2 cellular contexts compared by ENCODE assay signal in the genomic region with DNA sequence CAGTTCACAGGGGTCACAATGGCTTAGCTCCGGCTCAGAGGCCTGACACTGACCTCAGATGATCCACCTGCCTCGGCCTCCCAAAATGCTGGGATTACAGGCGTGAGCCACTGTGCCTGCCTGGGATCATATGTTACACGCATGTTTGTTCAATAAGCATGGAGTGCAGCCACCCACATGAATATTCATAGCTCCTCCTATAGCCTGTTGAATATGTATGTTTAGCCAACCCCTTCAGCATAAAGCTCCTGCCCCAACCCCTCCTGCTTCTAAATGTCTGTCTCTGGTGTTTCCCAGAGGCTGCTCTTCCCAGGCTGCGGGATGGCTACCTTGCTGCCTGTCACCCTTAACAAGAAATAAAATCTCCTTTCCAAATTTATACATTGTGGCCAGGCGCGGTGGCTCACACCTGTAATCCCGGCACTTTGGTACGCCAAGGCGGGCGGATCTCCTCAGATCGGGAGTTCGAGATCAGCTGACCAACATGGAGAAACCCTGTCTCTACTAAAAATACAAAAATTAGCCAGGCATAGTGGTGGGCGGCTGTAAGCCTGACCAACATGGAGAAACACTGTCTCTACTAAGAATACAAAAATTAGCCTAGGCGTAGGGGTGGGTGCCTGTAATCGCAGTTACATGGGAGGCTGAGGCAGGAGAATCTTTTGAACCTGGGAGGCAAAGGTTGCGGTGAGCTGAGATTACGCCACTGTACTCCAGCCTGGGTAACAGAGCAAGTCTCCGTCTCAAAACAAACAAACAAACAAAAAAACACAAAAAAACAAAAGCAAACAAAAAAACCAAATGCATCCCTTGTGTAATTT.
TF ChIP-seq lines count a peak whose summit lies in the region.

No MANE protein-coding gene starts in this region.

TF ChIP-seq in SK-N-SH, 30 proteins besides CTCF, POLR2A, EP300 and RAD21 (continued from another document):
- TF ChIP-seq, protein P1, sequence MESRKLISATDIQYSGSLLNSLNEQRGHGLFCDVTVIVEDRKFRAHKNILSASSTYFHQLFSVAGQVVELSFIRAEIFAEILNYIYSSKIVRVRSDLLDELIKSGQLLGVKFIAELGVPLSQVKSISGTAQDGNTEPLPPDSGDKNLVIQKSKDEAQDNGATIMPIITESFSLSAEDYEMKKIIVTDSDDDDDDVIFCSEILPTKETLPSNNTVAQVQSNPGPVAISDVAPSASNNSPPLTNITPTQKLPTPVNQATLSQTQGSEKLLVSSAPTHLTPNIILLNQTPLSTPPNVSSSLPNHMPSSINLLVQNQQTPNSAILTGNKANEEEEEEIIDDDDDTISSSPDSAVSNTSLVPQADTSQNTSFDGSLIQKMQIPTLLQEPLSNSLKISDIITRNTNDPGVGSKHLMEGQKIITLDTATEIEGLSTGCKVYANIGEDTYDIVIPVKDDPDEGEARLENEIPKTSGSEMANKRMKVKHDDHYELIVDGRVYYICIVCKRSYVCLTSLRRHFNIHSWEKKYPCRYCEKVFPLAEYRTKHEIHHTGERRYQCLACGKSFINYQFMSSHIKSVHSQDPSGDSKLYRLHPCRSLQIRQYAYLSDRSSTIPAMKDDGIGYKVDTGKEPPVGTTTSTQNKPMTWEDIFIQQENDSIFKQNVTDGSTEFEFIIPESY (IDR thresholded peaks at IDR 0.05; ENCODE audit: borderline replicate concordance, low read depth) = no peak
- no peak for TF ChIP-seq FOXJ3 (CRISPR knock-in tag; IDR thresholded peaks at IDR 0.05)
- TF ChIP-seq, protein P2, sequence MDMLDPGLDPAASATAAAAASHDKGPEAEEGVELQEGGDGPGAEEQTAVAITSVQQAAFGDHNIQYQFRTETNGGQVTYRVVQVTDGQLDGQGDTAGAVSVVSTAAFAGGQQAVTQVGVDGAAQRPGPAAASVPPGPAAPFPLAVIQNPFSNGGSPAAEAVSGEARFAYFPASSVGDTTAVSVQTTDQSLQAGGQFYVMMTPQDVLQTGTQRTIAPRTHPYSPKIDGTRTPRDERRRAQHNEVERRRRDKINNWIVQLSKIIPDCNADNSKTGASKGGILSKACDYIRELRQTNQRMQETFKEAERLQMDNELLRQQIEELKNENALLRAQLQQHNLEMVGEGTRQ (IDR thresholded peaks at IDR 0.05; ENCODE audit: borderline replicate concordance, low read depth, low read length) = no peak
- no peak for TF ChIP-seq RFX5 (IDR thresholded peaks at IDR 0.05; ENCODE audit: low read length)
- TF ChIP-seq TAF1 (IDR thresholded peaks at IDR 0.05; ENCODE audit: borderline replicate concordance, low read depth, low read length) = no peak
- no peak for TF ChIP-seq ELF1 (IDR thresholded peaks at IDR 0.05)
- TF ChIP-seq REST (IDR thresholded peaks at IDR 0.05; ENCODE audit: low read depth, low read length) = no peak
TF ChIP-seq in SK-N-SH: peak in this region for 0.

TF ChIP-seq in SK-N-SH treated with all-trans-retinoic acid at 6 μM for 48 hours, 23 proteins besides CTCF, POLR2A, EP300 and RAD21 (continued from another document):
- TF ChIP-seq, protein P3, sequence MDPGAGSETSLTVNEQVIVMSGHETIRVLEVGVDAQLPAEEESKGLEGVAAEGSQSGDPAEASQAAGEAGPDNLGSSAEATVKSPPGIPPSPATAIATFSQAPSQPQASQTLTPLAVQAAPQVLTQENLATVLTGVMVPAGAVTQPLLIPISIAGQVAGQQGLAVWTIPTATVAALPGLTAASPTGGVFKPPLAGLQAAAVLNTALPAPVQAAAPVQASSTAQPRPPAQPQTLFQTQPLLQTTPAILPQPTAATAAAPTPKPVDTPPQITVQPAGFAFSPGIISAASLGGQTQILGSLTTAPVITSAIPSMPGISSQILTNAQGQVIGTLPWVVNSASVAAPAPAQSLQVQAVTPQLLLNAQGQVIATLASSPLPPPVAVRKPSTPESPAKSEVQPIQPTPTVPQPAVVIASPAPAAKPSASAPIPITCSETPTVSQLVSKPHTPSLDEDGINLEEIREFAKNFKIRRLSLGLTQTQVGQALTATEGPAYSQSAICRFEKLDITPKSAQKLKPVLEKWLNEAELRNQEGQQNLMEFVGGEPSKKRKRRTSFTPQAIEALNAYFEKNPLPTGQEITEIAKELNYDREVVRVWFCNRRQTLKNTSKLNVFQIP (CRISPR knock-in tag; IDR thresholded peaks at IDR 0.05; ENCODE audit: borderline replicate concordance, low read depth) = no peak
- TF ChIP-seq ZFP30 (CRISPR knock-in tag; IDR thresholded peaks at IDR 0.05) (no peak), RARB (CRISPR knock-in tag; IDR thresholded peaks at IDR 0.05) (no peak), GLIS3 (CRISPR knock-in tag; IDR thresholded peaks at IDR 0.05) (no peak), ZFP3 (CRISPR knock-in tag; IDR thresholded peaks at IDR 0.05) (no peak), ZNF8 (CRISPR knock-in tag; IDR thresholded peaks at IDR 0.05) (no peak), CSRNP3 (CRISPR knock-in tag; IDR thresholded peaks at IDR 0.05) (no peak), ZNF565 (CRISPR knock-in tag; conservative IDR thresholded peaks at IDR 0.05; ENCODE audit: low read depth) (no peak), ISL1 (CRISPR knock-in tag; IDR thresholded peaks at IDR 0.05) (no peak), CSDC2 (CRISPR knock-in tag; IDR thresholded peaks at IDR 0.05) (no peak), ZC3H10 (CRISPR knock-in tag; IDR thresholded peaks at IDR 0.05) (no peak), OSR1 (CRISPR knock-in tag; IDR thresholded peaks at IDR 0.05) (no peak)
- TF ChIP-seq, protein P4, sequence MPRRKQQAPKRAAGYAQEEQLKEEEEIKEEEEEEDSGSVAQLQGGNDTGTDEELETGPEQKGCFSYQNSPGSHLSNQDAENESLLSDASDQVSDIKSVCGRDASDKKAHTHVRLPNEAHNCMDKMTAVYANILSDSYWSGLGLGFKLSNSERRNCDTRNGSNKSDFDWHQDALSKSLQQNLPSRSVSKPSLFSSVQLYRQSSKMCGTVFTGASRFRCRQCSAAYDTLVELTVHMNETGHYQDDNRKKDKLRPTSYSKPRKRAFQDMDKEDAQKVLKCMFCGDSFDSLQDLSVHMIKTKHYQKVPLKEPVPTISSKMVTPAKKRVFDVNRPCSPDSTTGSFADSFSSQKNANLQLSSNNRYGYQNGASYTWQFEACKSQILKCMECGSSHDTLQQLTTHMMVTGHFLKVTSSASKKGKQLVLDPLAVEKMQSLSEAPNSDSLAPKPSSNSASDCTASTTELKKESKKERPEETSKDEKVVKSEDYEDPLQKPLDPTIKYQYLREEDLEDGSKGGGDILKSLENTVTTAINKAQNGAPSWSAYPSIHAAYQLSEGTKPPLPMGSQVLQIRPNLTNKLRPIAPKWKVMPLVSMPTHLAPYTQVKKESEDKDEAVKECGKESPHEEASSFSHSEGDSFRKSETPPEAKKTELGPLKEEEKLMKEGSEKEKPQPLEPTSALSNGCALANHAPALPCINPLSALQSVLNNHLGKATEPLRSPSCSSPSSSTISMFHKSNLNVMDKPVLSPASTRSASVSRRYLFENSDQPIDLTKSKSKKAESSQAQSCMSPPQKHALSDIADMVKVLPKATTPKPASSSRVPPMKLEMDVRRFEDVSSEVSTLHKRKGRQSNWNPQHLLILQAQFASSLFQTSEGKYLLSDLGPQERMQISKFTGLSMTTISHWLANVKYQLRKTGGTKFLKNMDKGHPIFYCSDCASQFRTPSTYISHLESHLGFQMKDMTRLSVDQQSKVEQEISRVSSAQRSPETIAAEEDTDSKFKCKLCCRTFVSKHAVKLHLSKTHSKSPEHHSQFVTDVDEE (CRISPR knock-in tag; IDR thresholded peaks at IDR 0.05) = no peak
- TF ChIP-seq, protein P5, sequence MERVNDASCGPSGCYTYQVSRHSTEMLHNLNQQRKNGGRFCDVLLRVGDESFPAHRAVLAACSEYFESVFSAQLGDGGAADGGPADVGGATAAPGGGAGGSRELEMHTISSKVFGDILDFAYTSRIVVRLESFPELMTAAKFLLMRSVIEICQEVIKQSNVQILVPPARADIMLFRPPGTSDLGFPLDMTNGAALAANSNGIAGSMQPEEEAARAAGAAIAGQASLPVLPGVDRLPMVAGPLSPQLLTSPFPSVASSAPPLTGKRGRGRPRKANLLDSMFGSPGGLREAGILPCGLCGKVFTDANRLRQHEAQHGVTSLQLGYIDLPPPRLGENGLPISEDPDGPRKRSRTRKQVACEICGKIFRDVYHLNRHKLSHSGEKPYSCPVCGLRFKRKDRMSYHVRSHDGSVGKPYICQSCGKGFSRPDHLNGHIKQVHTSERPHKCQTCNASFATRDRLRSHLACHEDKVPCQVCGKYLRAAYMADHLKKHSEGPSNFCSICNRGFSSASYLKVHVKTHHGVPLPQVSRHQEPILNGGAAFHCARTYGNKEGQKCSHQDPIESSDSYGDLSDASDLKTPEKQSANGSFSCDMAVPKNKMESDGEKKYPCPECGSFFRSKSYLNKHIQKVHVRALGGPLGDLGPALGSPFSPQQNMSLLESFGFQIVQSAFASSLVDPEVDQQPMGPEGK (CRISPR knock-in tag; IDR thresholded peaks at IDR 0.05; ENCODE audit: borderline replicate concordance) = no peak
- TF ChIP-seq, protein P6, sequence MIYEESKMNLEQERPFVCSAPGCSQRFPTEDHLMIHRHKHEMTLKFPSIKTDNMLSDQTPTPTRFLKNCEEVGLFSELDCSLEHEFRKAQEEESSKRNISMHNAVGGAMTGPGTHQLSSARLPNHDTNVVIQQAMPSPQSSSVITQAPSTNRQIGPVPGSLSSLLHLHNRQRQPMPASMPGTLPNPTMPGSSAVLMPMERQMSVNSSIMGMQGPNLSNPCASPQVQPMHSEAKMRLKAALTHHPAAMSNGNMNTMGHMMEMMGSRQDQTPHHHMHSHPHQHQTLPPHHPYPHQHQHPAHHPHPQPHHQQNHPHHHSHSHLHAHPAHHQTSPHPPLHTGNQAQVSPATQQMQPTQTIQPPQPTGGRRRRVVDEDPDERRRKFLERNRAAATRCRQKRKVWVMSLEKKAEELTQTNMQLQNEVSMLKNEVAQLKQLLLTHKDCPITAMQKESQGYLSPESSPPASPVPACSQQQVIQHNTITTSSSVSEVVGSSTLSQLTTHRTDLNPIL (CRISPR knock-in tag; IDR thresholded peaks at IDR 0.05; ENCODE audit: low read depth) = no peak
